In the genomic region with DNA sequence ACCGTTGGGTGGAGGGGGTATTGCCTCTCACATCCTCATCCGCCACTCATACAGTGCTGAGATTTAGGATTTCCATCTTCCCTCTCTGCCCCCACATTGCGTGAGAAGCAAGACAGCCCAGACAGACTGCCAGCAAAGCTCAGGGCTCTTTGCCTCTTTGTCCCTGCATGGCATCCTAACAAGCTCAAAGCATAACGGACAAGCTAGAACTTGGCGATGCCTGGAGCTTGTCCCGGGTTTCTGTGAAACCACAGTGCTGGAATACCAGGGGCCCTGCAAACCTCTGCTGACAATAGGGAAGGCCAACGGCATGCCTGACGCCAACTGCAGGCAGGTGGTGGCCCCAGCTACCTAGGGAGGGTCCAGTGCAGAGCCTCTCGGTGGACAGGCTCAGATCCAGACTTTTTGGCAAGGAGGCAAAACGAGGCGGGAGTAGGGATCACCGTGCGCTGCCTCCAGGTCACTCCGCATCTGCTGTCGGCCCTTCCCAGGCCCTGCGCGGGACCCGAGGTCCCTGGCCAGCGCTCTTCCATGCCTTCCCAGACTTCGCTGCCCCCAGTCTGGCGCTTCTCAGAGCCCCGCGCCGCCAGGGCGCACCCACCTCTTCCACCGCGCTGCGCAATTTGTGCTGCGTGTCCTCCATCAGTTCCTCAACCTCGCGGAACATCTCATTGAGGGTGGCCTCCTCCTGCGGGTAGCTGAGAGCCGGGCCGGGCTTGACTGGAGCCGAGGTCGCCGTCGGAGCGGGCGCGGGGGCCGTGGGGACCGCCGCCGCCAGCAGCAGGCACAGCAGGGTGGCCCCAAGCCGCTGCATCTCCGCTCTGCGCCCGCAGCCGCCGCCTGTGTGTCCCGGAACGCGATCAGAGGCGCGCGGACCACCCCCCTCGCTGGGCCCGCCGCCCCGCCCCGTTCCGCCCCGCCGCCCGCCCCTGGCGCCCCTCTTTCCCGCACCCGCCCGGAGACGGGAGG, we compare ENCODE assay signal across 8 cellular contexts. TPM values are rescaled to one million over a fixed set of nuclear protein-coding genes. Genes with fewer than 3 reads are reported as not detected.
DNase-seq lines count a peak whose midpoint lies in the region; ATAC-seq and TF ChIP-seq lines count a peak whose summit lies in the region.

Gene DKK3, minus strand, starts transcription at position 858 of the 969 bp plus-strand sequence. Its CDS starts 44 bp downstream, at position 814.

- peak within 1 kb of the TSS; percentile 69 for H3K4me3 ChIP-seq in iPS-11a (ENCODE audit: low read depth, low read length)
- peak within 1 kb of the TSS; percentile 85 for H3K4me3 ChIP-seq in retinal pigment epithelial cell (ENCODE audit: low read length)

- ATAC-seq in activated CD8-positive, alpha-beta memory T cell treated with anti-CD3 and anti-CD28 coated beads, Interleukin-2, amount 10 ng/mL, durations not matched to agents 7 days and 5 days = peak; percentile 42
- ATAC-seq in GM18909 (IDR thresholded peaks at IDR 0.05; ENCODE audit: poor library complexity, unreplicated experiment) (no peak), GM21423 (IDR thresholded peaks at IDR 0.05; ENCODE audit: unreplicated experiment) (no peak)
- ATAC-seq in activated CD4-positive, CD25-positive, alpha-beta regulatory T cell treated with anti-CD3 and anti-CD28 coated beads, Interleukin-2, amount 50 U/mL, for 24 hours = no peak

- H3K4me3 Mint-ChIP-seq in activated CD8-positive, alpha-beta memory T cell treated with anti-CD3 and anti-CD28 coated beads, Interleukin-2, amount 10 ng/mL, durations not matched to agents 7 days and 5 days = peak within 1 kb of the TSS; percentile 56
- peak within 1 kb of the TSS; percentile 92 to 95 (median 93) for H3K4me3 Mint-ChIP-seq in brain

- H3K9me3 Mint-ChIP-seq in activated CD8-positive, alpha-beta memory T cell treated with anti-CD3 and anti-CD28 coated beads, Interleukin-2, amount 10 ng/mL, durations not matched to agents 7 days and 5 days (ENCODE audit: low read depth) = no peaks in the 10 kb centered on the region
- no peaks in the 10 kb centered on the region for H3K9me3 Mint-ChIP-seq in brain

- H3K27ac Mint-ChIP-seq in activated CD8-positive, alpha-beta memory T cell treated with anti-CD3 and anti-CD28 coated beads, Interleukin-2, amount 10 ng/mL, durations not matched to agents 7 days and 5 days = no peak within 1 kb of the TSS
- H3K27ac Mint-ChIP-seq in brain = peak within 1 kb of the TSS; percentile 75 to 97 (median 90)

- H3K36me3 Mint-ChIP-seq in activated CD8-positive, alpha-beta memory T cell treated with anti-CD3 and anti-CD28 coated beads, Interleukin-2, amount 10 ng/mL, durations not matched to agents 7 days and 5 days = no peaks in the 10 kb centered on the region
- H3K36me3 Mint-ChIP-seq in brain = peaks cover 5% of the 10 kb centered on the region

- CTCF ChIA-PET in activated CD8-positive, alpha-beta memory T cell treated with anti-CD3 and anti-CD28 coated beads, Interleukin-2, amount 10 ng/mL, durations not matched to agents 7 days and 5 days (lab: Charles Lee) = interaction anchor here (1.1 kb wide), 1 partner anchor 41 kb away, joined by 3 read pairs; no protein-coding TSS in a partner anchor

- peaks cover 87% of the 10 kb centered on the region for H3K27me3 Mint-ChIP-seq in activated CD8-positive, alpha-beta memory T cell treated with anti-CD3 and anti-CD28 coated beads, Interleukin-2, amount 10 ng/mL, durations not matched to agents 7 days and 5 days
- H3K27me3 Mint-ChIP-seq in brain = peaks cover 22% of the 10 kb centered on the region

- DNase-seq in activated CD8-positive, alpha-beta memory T cell treated with anti-CD3 and anti-CD28 coated beads, Interleukin-2, amount 10 ng/mL, durations not matched to agents 7 days and 5 days = no peak
- no peak for DNase-seq in activated CD8-positive, alpha-beta memory T cell treated with anti-CD3 and anti-CD28 coated beads, Interleukin-2, amount 50 U/mL, for 48 hours
- DNase-seq in retinal pigment epithelial cell (ENCODE audit: low read depth) = no peak

- H3K4me1 Mint-ChIP-seq in activated CD8-positive, alpha-beta memory T cell treated with anti-CD3 and anti-CD28 coated beads, Interleukin-2, amount 10 ng/mL, durations not matched to agents 7 days and 5 days = peaks cover 5% of the 10 kb centered on the region
- H3K4me1 Mint-ChIP-seq in brain = peaks cover 64% of the 10 kb centered on the region

- TF ChIP-seq CTCF in brain (conservative IDR thresholded peaks at IDR 0.05) = no peak
- no peak for TF ChIP-seq CTCF in retinal pigment epithelial cell (conservative IDR thresholded peaks at IDR 0.05; ENCODE audit: low read depth, low read length)

RNA-seq across cellular contexts. Expression of gene DKK3, which starts in this region (rescaled TPM):
- not detected for total RNA-seq in activated CD8-positive, alpha-beta memory T cell treated with anti-CD3 and anti-CD28 coated beads, Interleukin-2, amount 10 ng/mL, durations not matched to agents 7 days and 5 days
- 236 TPM for polyA plus RNA-seq in brain (ENCODE audit: insufficient read depth, low read depth, low replicate concordance)

Comparison
In these comparisons a context has a peak if more than half of its experiments do, and no peak if none do; other contexts are left out.
1. Peak in ATAC-seq in activated CD8-positive, alpha-beta memory T cell treated with anti-CD3 and anti-CD28 coated beads, Interleukin-2, amount 10 ng/mL, durations not matched to agents 7 days and 5 days; RNA of the gene not detected or under 1 TPM.